In genomic region chr3:120167488-120167887, GRCh38 we compare ENCODE assay signal across 8 cellular contexts.
"Had no signal": no experiment of that assay in that cellular context is flagged by ENCODE, and none has a peak within 500 bp of the region (broad histone marks: within the 10 kb centered on the region; RNA-seq: fewer than 3 reads in every experiment).

No MANE protein-coding gene starts in this region.

- ATAC-seq: HCT116 had no signal

- H3K9ac ChIP-seq: GM23248 had no signal

- H3K4me3 ChIP-seq: GM23248, HAP-1 had no signal

- H3K36me3 ChIP-seq: HAP-1 had no signal

- H3K9me3 ChIP-seq: HAP-1 had no signal

- H2AFZ ChIP-seq: GM23248 had no signal

- H3K27me3 Mint-ChIP-seq: IgD-negative memory B cell had no signal

- H3K27ac ChIP-seq: GM23248, HL-60 had no signal

- DNase-seq: GM23248, GOT3, H7, HFFc6 had no signal

- H3K4me1 Mint-ChIP-seq: IgD-negative memory B cell had no signal

- H3K27ac Mint-ChIP-seq: HFFc6, IgD-negative memory B cell had no signal

- H3K4me1 ChIP-seq: HAP-1 had no signal

- H3K9me3 Mint-ChIP-seq: HFFc6, IgD-negative memory B cell had no signal

- H3K4me3 Mint-ChIP-seq: HFFc6, IgD-negative memory B cell had no signal
